1 cellular context compared by ENCODE assay signal in the genomic region with DNA sequence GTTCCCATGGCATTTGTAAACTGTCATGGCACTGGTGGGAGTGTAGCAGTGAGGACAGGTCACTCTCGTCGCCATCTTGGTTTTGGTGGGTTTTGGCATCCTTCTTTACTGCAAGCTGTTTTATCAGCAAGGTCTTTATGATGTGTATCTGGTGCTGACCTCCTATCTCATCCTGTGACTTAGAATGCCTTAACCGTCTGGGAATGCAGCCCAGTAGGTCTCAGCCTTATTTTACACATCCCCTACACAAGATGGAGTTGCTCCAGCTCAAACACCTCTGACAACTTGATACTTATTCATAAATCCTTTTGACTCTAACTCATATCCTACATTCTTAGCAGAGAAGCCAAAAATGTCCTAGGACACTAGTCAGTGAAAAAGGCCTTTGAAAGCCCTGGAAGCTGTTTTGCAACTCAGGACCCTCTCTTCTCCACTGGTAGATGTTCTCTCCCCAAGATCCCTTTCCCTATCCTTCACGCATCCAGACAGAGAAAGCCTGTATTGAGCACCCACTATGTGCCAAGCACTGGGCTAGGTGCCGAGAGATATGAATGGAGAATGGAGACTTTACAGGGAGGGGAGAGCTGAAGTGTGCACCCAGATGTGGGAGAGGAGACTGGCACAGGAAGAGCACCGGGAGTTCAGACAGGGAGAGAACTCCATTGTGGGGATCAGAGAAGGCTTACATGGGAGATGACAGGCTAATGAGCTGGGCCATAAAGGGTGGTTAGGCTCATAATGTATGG.
A peak's percentile ranks its signal among the peaks of the same experiment; 100 is the strongest.
TF ChIP-seq lines count a peak whose summit lies in the region.

No MANE protein-coding gene starts in this region.

TF ChIP-seq in K562, 482 proteins besides CTCF, POLR2A, EP300 and RAD21 (continues in another document):
- TF ChIP-seq, protein P1, sequence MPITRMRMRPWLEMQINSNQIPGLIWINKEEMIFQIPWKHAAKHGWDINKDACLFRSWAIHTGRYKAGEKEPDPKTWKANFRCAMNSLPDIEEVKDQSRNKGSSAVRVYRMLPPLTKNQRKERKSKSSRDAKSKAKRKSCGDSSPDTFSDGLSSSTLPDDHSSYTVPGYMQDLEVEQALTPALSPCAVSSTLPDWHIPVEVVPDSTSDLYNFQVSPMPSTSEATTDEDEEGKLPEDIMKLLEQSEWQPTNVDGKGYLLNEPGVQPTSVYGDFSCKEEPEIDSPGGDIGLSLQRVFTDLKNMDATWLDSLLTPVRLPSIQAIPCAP (CRISPR knock-in tag; IDR thresholded peaks at IDR 0.05; ENCODE audit: borderline replicate concordance), result no peak
- TF ChIP-seq JUND (IDR thresholded peaks at IDR 0.05; ENCODE audit: borderline replicate concordance, low read depth, low read length), result no peak
- no peak for TF ChIP-seq JUND (tag; IDR thresholded peaks at IDR 0.05; ENCODE audit: borderline replicate concordance, low read depth, low read length)
- no peak for TF ChIP-seq HLTF (IDR thresholded peaks at IDR 0.05)
- no peak for TF ChIP-seq BRD9 (IDR thresholded peaks at IDR 0.05; ENCODE audit: low read depth, partially characterized antibody)
- TF ChIP-seq POLR2B (IDR thresholded peaks at IDR 0.05; ENCODE audit: low read depth, partially characterized antibody), result no peak
- TF ChIP-seq, protein P2, sequence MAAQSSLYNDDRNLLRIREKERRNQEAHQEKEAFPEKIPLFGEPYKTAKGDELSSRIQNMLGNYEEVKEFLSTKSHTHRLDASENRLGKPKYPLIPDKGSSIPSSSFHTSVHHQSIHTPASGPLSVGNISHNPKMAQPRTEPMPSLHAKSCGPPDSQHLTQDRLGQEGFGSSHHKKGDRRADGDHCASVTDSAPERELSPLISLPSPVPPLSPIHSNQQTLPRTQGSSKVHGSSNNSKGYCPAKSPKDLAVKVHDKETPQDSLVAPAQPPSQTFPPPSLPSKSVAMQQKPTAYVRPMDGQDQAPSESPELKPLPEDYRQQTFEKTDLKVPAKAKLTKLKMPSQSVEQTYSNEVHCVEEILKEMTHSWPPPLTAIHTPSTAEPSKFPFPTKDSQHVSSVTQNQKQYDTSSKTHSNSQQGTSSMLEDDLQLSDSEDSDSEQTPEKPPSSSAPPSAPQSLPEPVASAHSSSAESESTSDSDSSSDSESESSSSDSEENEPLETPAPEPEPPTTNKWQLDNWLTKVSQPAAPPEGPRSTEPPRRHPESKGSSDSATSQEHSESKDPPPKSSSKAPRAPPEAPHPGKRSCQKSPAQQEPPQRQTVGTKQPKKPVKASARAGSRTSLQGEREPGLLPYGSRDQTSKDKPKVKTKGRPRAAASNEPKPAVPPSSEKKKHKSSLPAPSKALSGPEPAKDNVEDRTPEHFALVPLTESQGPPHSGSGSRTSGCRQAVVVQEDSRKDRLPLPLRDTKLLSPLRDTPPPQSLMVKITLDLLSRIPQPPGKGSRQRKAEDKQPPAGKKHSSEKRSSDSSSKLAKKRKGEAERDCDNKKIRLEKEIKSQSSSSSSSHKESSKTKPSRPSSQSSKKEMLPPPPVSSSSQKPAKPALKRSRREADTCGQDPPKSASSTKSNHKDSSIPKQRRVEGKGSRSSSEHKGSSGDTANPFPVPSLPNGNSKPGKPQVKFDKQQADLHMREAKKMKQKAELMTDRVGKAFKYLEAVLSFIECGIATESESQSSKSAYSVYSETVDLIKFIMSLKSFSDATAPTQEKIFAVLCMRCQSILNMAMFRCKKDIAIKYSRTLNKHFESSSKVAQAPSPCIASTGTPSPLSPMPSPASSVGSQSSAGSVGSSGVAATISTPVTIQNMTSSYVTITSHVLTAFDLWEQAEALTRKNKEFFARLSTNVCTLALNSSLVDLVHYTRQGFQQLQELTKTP (IDR thresholded peaks at IDR 0.05; ENCODE audit: low read depth in 1 of 2, partially characterized antibody in 2 of 2), result no peak
- no peak for TF ChIP-seq OTX1 (CRISPR knock-in tag; IDR thresholded peaks at IDR 0.05)
- TF ChIP-seq PTBP1 (IDR thresholded peaks at IDR 0.05; ENCODE audit: low read depth, low read length), result no peak
- TF ChIP-seq ATF7 (IDR thresholded peaks at IDR 0.05), result no peak
- TF ChIP-seq SP1 (CRISPR knock-in tag; IDR thresholded peaks at IDR 0.05), result no peak
- TF ChIP-seq PPARD (CRISPR knock-in tag; IDR thresholded peaks at IDR 0.05), result no peak
- 0 out of 2 replicates have a peak, but pooled peaks have one; percentile 12 for TF ChIP-seq PTTG1 (tag; IDR thresholded peaks at IDR 0.05; ENCODE audit: low read depth)
- no peak for TF ChIP-seq SIN3A (IDR thresholded peaks at IDR 0.05; ENCODE audit: borderline replicate concordance in 2 of 2, control insufficient read depth in 1 of 2, low read depth in 2 of 2, low read length in 2 of 2)
- no peak for TF ChIP-seq ZNF436 (CRISPR knock-in tag; IDR thresholded peaks at IDR 0.05)
- TF ChIP-seq, protein P3, sequence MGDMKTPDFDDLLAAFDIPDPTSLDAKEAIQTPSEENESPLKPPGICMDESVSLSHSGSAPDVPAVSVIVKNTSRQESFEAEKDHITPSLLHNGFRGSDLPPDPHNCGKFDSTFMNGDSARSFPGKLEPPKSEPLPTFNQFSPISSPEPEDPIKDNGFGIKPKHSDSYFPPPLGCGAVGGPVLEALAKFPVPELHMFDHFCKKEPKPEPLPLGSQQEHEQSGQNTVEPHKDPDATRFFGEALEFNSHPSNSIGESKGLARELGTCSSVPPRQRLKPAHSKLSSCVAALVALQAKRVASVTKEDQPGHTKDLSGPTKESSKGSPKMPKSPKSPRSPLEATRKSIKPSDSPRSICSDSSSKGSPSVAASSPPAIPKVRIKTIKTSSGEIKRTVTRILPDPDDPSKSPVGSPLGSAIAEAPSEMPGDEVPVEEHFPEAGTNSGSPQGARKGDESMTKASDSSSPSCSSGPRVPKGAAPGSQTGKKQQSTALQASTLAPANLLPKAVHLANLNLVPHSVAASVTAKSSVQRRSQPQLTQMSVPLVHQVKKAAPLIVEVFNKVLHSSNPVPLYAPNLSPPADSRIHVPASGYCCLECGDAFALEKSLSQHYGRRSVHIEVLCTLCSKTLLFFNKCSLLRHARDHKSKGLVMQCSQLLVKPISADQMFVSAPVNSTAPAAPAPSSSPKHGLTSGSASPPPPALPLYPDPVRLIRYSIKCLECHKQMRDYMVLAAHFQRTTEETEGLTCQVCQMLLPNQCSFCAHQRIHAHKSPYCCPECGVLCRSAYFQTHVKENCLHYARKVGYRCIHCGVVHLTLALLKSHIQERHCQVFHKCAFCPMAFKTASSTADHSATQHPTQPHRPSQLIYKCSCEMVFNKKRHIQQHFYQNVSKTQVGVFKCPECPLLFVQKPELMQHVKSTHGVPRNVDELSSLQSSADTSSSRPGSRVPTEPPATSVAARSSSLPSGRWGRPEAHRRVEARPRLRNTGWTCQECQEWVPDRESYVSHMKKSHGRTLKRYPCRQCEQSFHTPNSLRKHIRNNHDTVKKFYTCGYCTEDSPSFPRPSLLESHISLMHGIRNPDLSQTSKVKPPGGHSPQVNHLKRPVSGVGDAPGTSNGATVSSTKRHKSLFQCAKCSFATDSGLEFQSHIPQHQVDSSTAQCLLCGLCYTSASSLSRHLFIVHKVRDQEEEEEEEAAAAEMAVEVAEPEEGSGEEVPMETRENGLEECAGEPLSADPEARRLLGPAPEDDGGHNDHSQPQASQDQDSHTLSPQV (IDR thresholded peaks at IDR 0.05), result 0 out of 2 replicates have a peak, but pooled peaks have one; percentile 4
- no peak for TF ChIP-seq STAT5B (CRISPR knock-in tag; IDR thresholded peaks at IDR 0.05)
- TF ChIP-seq SMARCB1 (IDR thresholded peaks at IDR 0.05; ENCODE audit: insufficient read length, low read depth), result no peak
- 0 out of 2 replicates have a peak, but pooled peaks have one; percentile 52 for TF ChIP-seq PTRF (tag; IDR thresholded peaks at IDR 0.05)
- TF ChIP-seq BRF1 (IDR thresholded peaks at IDR 0.05; ENCODE audit: borderline replicate concordance, extremely low read depth, insufficient read length), result no peak
- no peak for TF ChIP-seq NFIC (IDR thresholded peaks at IDR 0.05)
- TF ChIP-seq ELF4 (CRISPR knock-in tag; IDR thresholded peaks at IDR 0.05), result 0 out of 2 replicates have a peak, but pooled peaks have one; percentile 12
- TF ChIP-seq, protein P4, sequence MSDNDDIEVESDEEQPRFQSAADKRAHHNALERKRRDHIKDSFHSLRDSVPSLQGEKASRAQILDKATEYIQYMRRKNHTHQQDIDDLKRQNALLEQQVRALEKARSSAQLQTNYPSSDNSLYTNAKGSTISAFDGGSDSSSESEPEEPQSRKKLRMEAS (CRISPR knock-in tag; IDR thresholded peaks at IDR 0.05), result no peak
- TF ChIP-seq SREBF2 (CRISPR knock-in tag; IDR thresholded peaks at IDR 0.05), result no peak
- TF ChIP-seq NRF1 (conservative IDR thresholded peaks at IDR 0.05 in 1 of 2, IDR thresholded peaks at IDR 0.05 in 1 of 2), result no peak
- 0 out of 2 replicates have a peak, but pooled peaks have one; percentile 7 for TF ChIP-seq NFE2L1 (tag; IDR thresholded peaks at IDR 0.05; ENCODE audit: borderline replicate concordance, low read depth)
- TF ChIP-seq, protein P5, sequence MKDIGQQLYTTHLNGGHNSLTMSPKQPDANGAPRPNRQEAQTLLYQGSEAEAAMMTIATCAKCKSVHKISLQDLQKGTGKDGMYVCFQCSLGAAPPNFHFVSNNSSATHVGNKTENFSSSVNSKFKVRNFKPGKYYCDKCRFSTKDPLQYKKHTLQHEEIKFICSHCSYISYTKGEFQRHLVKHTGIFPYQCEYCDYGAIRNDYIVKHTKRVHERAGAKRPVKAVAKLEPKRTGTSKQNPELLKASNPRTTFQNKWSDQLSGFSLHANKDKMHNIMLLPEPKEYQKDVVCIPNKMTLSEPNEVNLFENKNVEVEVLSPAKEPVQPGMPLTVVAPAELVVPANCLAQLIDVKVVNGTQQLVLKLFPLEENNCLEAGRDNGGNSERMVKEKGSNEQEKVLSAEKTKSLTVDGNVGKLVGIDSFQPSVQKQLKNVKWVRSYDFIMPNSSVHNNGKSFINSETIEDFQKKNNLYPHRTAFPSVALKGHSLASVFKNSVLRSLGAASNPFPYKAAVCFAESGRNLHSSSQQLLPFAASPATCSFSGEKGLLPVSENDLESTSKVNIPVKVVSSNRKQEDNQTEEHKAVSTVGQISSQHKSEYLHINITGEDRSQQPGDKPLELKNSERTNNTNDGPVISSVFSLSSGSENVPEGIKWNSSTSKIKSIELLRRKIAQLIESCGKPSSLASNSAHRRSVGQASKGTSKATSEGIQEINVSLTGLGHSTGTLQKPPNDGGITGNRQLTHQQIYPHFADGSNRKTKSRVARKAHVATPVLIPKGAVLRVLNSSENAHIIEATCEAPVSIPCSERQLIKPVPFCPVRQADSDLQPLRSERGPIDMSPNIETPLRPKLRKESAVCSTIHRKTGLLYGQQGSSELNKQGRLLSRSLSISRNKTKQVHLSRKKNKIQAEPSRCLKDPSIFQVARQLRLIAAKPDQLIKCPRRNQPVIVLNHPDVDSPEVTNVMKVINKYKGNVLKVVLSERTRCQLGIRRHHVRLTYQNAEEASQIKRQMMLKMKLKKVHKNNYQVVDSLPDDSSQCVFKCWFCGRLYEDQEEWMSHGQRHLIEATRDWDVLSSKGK (CRISPR knock-in tag; IDR thresholded peaks at IDR 0.05), result no peak
- TF ChIP-seq TRIM28 (IDR thresholded peaks at IDR 0.05), result no peak
- TF ChIP-seq, protein P6, sequence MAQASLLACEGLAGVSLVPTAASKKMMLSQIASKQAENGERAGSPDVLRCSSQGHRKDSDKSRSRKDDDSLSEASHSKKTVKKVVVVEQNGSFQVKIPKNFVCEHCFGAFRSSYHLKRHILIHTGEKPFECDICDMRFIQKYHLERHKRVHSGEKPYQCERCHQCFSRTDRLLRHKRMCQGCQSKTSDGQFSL (CRISPR knock-in tag; IDR thresholded peaks at IDR 0.05), result no peak
- TF ChIP-seq, protein P6 (tag; IDR thresholded peaks at IDR 0.05), result peak in 1 of 2 experiments; percentile 30; a peak in 1 of 4 replicates
- TF ChIP-seq, protein P7, sequence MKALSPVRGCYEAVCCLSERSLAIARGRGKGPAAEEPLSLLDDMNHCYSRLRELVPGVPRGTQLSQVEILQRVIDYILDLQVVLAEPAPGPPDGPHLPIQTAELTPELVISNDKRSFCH (CRISPR knock-in tag; IDR thresholded peaks at IDR 0.05), result no peak
- TF ChIP-seq, protein P7 (tag; IDR thresholded peaks at IDR 0.05), result 0 out of 2 replicates have a peak, but pooled peaks have one; percentile 33
- TF ChIP-seq ZNF583 (CRISPR knock-in tag; IDR thresholded peaks at IDR 0.05), result 0 out of 2 replicates have a peak, but pooled peaks have one; percentile 25
- TF ChIP-seq, protein P8, sequence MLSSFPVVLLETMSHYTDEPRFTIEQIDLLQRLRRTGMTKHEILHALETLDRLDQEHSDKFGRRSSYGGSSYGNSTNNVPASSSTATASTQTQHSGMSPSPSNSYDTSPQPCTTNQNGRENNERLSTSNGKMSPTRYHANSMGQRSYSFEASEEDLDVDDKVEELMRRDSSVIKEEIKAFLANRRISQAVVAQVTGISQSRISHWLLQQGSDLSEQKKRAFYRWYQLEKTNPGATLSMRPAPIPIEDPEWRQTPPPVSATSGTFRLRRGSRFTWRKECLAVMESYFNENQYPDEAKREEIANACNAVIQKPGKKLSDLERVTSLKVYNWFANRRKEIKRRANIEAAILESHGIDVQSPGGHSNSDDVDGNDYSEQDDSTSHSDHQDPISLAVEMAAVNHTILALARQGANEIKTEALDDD (IDR thresholded peaks at IDR 0.05), result no peak
- TF ChIP-seq, protein P9, sequence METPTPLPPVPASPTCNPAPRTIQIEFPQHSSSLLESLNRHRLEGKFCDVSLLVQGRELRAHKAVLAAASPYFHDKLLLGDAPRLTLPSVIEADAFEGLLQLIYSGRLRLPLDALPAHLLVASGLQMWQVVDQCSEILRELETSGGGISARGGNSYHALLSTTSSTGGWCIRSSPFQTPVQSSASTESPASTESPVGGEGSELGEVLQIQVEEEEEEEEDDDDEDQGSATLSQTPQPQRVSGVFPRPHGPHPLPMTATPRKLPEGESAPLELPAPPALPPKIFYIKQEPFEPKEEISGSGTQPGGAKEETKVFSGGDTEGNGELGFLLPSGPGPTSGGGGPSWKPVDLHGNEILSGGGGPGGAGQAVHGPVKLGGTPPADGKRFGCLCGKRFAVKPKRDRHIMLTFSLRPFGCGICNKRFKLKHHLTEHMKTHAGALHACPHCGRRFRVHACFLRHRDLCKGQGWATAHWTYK (CRISPR knock-in tag; IDR thresholded peaks at IDR 0.05), result no peak
- TF ChIP-seq GTF2A2 (tag; IDR thresholded peaks at IDR 0.05), result no peak
- TF ChIP-seq BCL6 (CRISPR knock-in tag; IDR thresholded peaks at IDR 0.05), result no peak
- TF ChIP-seq WHSC1 (IDR thresholded peaks at IDR 0.05; ENCODE audit: low read length), result no peak
- no peak for TF ChIP-seq ARNT (IDR thresholded peaks at IDR 0.05)
- no peak for TF ChIP-seq GABPA (tag; conservative IDR thresholded peaks at IDR 0.05; ENCODE audit: low read depth)
- TF ChIP-seq PCBP1 (IDR thresholded peaks at IDR 0.05; ENCODE audit: low read depth, low read length, poor library complexity, severe bottlenecking), result no peak
- no peak for TF ChIP-seq RBM39 (optimal IDR thresholded peaks at IDR 0.05; ENCODE audit: low read depth, low read length)
- TF ChIP-seq HMG20B (CRISPR knock-in tag; IDR thresholded peaks at IDR 0.05), result no peak
- TF ChIP-seq ZNF79 (CRISPR knock-in tag; IDR thresholded peaks at IDR 0.05; ENCODE audit: low read depth), result no peak
- no peak for TF ChIP-seq ZNF830 (CRISPR knock-in tag; IDR thresholded peaks at IDR 0.05)
